8 cellular contexts compared by ENCODE assay signal in genomic region chr16:13911306-13911705, GRCh38.
"Had no signal": no experiment of that assay in that cellular context is flagged by ENCODE, and none has a peak within 500 bp of the region (broad histone marks: within the 10 kb centered on the region; RNA-seq: fewer than 3 reads in every experiment).

No MANE protein-coding gene starts in this region.

- ATAC-seq: GM23338, HCT116 had no signal

- H2AFZ ChIP-seq: GM23248, GM23338 had no signal

- H3K27ac ChIP-seq: GM23248 had no signal

- H3K9ac ChIP-seq: GM23248 had no signal

- DNase-seq: GM23248, GOT3, H7, H9, HCEC 1CT, HFFc6 had no signal

- H3K4me3 ChIP-seq: GM23248, GM23338 had no signal

- H3K4me2 ChIP-seq: GM23338 had no signal
